ENCODE assay signal across 26 cellular contexts in genomic region chr6:154696661-154697060, GRCh38.
"Had no signal": no experiment of that assay in that cellular context is flagged by ENCODE, and none has a peak within 500 bp of the region (broad histone marks: within the 10 kb centered on the region; RNA-seq: fewer than 3 reads in every experiment).

No MANE protein-coding gene starts in this region.

- H3K27me3 Mint-ChIP-seq: type B pancreatic cell had no signal

- H3K27me3 ChIP-seq: left lung, pancreas, sigmoid colon, spleen, tibial nerve, uterus had no signal

- H3K4me1 ChIP-seq: left lung, lower lobe of right lung, pancreas, prostate gland, sigmoid colon, spleen, tibial nerve, uterus had no signal

- H3K36me3 ChIP-seq: left lung, lower lobe of right lung, pancreas, prostate gland, sigmoid colon, spleen, tibial nerve, uterus had no signal

- H3K9me3 Mint-ChIP-seq: naive B cell; natural killer cell; stimulated activated effector memory CD8-positive, alpha-beta T cell treated with anti-CD3 and anti-CD28 coated beads, Interleukin-12 subunit alpha, Interleukin-12 subunit beta, amount 100 ng/mL, for 72 hours; stimulated activated naive CD8-positive, alpha-beta T cell treated with anti-CD3 and anti-CD28 coated beads, Interleukin-15, amount 100 ng/mL, for 72 hours; type B pancreatic cell had no signal

- H3K27ac ChIP-seq: left lung, lower lobe of right lung, pancreas, prostate gland, sigmoid colon, spleen, tibial nerve, uterus had no signal

- H3K27ac Mint-ChIP-seq: immature natural killer cell; natural killer cell; stimulated activated effector memory CD8-positive, alpha-beta T cell treated with anti-CD3 and anti-CD28 coated beads, Interleukin-12 subunit alpha, Interleukin-12 subunit beta, amount 100 ng/mL, for 72 hours; stimulated activated naive CD8-positive, alpha-beta T cell treated with anti-CD3 and anti-CD28 coated beads, Interleukin-15, amount 100 ng/mL, for 72 hours; type B pancreatic cell had no signal

- H3K4me3 Mint-ChIP-seq: immature natural killer cell; naive B cell; natural killer cell; stimulated activated effector memory CD8-positive, alpha-beta T cell treated with anti-CD3 and anti-CD28 coated beads, Interleukin-12 subunit alpha, Interleukin-12 subunit beta, amount 100 ng/mL, for 72 hours; stimulated activated naive CD8-positive, alpha-beta T cell treated with anti-CD3 and anti-CD28 coated beads, Interleukin-15, amount 100 ng/mL, for 72 hours; type B pancreatic cell had no signal

- H3K4me3 ChIP-seq: left lung, lower lobe of right lung, pancreas, prostate gland, sigmoid colon, spleen, tibial nerve, uterus had no signal

- H3K4me1 Mint-ChIP-seq: immature natural killer cell; naive B cell; natural killer cell; stimulated activated effector memory CD8-positive, alpha-beta T cell treated with anti-CD3 and anti-CD28 coated beads, Interleukin-12 subunit alpha, Interleukin-12 subunit beta, amount 100 ng/mL, for 72 hours; stimulated activated naive CD8-positive, alpha-beta T cell treated with anti-CD3 and anti-CD28 coated beads, Interleukin-15, amount 100 ng/mL, for 72 hours had no signal

- DNase-seq: hypothalamus; immature natural killer cell; kidney; left colon; left lung; lower lobe of right lung; mammary epithelial cell; mesenchymal stem cell; naive B cell; natural killer cell; pancreas; posterior cingulate gyrus; retina; right cardiac atrium; sigmoid colon; small intestine; spleen; stimulated activated CD4-positive, alpha-beta T cell treated with anti-CD3 and anti-CD28 coated beads, Interleukin-4, amount 100 ng/mL, for 24 hours; stimulated activated naive CD4-positive, alpha-beta T cell treated with Interleukin-2 at 50 U/mL for 16 hours; stimulated activated naive CD8-positive, alpha-beta T cell treated with anti-CD3 and anti-CD28 coated beads, Interleukin-15, amount 100 ng/mL, for 72 hours; substantia nigra; uterus had no signal

- H3K36me3 Mint-ChIP-seq: immature natural killer cell; naive B cell; natural killer cell; stimulated activated effector memory CD8-positive, alpha-beta T cell treated with anti-CD3 and anti-CD28 coated beads, Interleukin-12 subunit alpha, Interleukin-12 subunit beta, amount 100 ng/mL, for 72 hours; type B pancreatic cell had no signal

- H3K9me3 ChIP-seq: left lung, lower lobe of right lung, pancreas, prostate gland, sigmoid colon, spleen, tibial nerve, uterus had no signal
